ENCODE assay signal across 39 cellular contexts in genomic region chr16:72679856-72680255, GRCh38.
"Had no signal": no experiment of that assay in that cellular context is flagged by ENCODE, and none has a peak within 500 bp of the region (broad histone marks: within the 10 kb centered on the region; RNA-seq: fewer than 3 reads in every experiment).

No MANE protein-coding gene starts in this region.

- H3K27me3 Mint-ChIP-seq: activated naive CD4-positive, alpha-beta T cell treated with anti-CD3 and anti-CD28 coated beads, Interleukin-2, amount 10 ng/mL, durations not matched to agents 7 days and 5 days; activated naive CD4-positive, alpha-beta T cell treated with anti-CD3 and anti-CD28 coated beads, Interleukin-2, amount 50 U/mL, for 24 hours; activated naive CD8-positive, alpha-beta T cell; activated naive CD8-positive, alpha-beta T cell treated with anti-CD3 and anti-CD28 coated beads for 36 hours; activated naive CD8-positive, alpha-beta T cell treated with anti-CD3 and anti-CD28 coated beads, Interleukin-2, amount 10 ng/mL, durations not matched to agents 7 days and 5 days; activated naive CD8-positive, alpha-beta T cell treated with anti-CD3 and anti-CD28 coated beads, Interleukin-2, amount 50 U/mL, for 24 hours; activated T-cell treated with anti-CD3 and anti-CD28 coated beads, Interleukin-2, amount 50 U/mL, for 24 hours; activated T-helper 17 cell treated with anti-CD3 and anti-CD28 coated beads, Interleukin-2, amount 50 U/mL, for 72 hours; brain; central memory CD8-positive, alpha-beta T cell had no signal

- H3K27me3 ChIP-seq: adrenal gland, ascending aorta, body of pancreas, brain microvascular endothelial cell, breast epithelium, cardiac muscle cell had no signal

- H3K4me1 Mint-ChIP-seq: activated naive CD4-positive, alpha-beta T cell treated with anti-CD3 and anti-CD28 coated beads, Interleukin-2, amount 10 ng/mL, durations not matched to agents 7 days and 5 days; activated naive CD4-positive, alpha-beta T cell treated with anti-CD3 and anti-CD28 coated beads, Interleukin-2, amount 50 U/mL, for 24 hours; activated naive CD8-positive, alpha-beta T cell treated with anti-CD3 and anti-CD28 coated beads for 36 hours; activated naive CD8-positive, alpha-beta T cell treated with anti-CD3 and anti-CD28 coated beads, Interleukin-2, amount 10 ng/mL, durations not matched to agents 7 days and 5 days; activated naive CD8-positive, alpha-beta T cell treated with anti-CD3 and anti-CD28 coated beads, Interleukin-2, amount 50 U/mL, for 24 hours; activated T-helper 17 cell treated with anti-CD3 and anti-CD28 coated beads, Interleukin-2, amount 50 U/mL, for 72 hours; brain; central memory CD8-positive, alpha-beta T cell had no signal

- H3K4me3 ChIP-seq: adrenal gland, ascending aorta, body of pancreas, breast epithelium, cardiac muscle cell had no signal

- ATAC-seq: activated naive CD4-positive, alpha-beta T cell treated with anti-CD3 and anti-CD28 coated beads, Interleukin-2, amount 50 U/mL, for 72 hours; activated naive CD8-positive, alpha-beta T cell treated with anti-CD3 and anti-CD28 coated beads, Interleukin-2, amount 50 U/mL, for 24 hours; activated T-cell treated with anti-CD3 and anti-CD28 coated beads, Interleukin-2, amount 50 U/mL, for 4 hours; activated T-cell treated with anti-CD3 and anti-CD28 coated beads, Interleukin-2, amount 50 U/mL, for 72 hours; activated T-helper 17 cell treated with anti-CD3 and anti-CD28 coated beads, Interleukin-2, amount 50 U/mL, for 72 hours; body of pancreas had no signal

- H3K4me3 Mint-ChIP-seq: activated naive CD4-positive, alpha-beta T cell treated with anti-CD3 and anti-CD28 coated beads for 36 hours; activated naive CD4-positive, alpha-beta T cell treated with anti-CD3 and anti-CD28 coated beads, Interleukin-2, amount 10 ng/mL, durations not matched to agents 7 days and 5 days; activated naive CD4-positive, alpha-beta T cell treated with anti-CD3 and anti-CD28 coated beads, Interleukin-2, amount 50 U/mL, for 24 hours; activated naive CD8-positive, alpha-beta T cell; activated naive CD8-positive, alpha-beta T cell treated with anti-CD3 and anti-CD28 coated beads for 36 hours; activated naive CD8-positive, alpha-beta T cell treated with anti-CD3 and anti-CD28 coated beads, Interleukin-2, amount 10 ng/mL, durations not matched to agents 7 days and 5 days; activated naive CD8-positive, alpha-beta T cell treated with anti-CD3 and anti-CD28 coated beads, Interleukin-2, amount 50 U/mL, for 24 hours; activated T-cell treated with anti-CD3 and anti-CD28 coated beads, Interleukin-2, amount 50 U/mL, for 24 hours; activated T-cell treated with anti-CD3 and anti-CD28 coated beads, Interleukin-2, amount 50 U/mL, for 4 hours; activated T-cell treated with anti-CD3 and anti-CD28 coated beads, Interleukin-2, amount 50 U/mL, for 72 hours; activated T-helper 1 cell treated with anti-CD3 and anti-CD28 coated beads, Interleukin-12 subunit alpha, Interleukin-12 subunit beta, Interleukin-2, Interleukin-4 antibody, amounts not matched to agents 30 ng/mL and 10 ng/mL and 1 ng/mL, durations not matched to agents 14 hours and 24 hours and 36 hours; activated T-helper 17 cell treated with anti-CD3 and anti-CD28 coated beads, Interleukin-2, amount 50 U/mL, for 72 hours; brain; central memory CD8-positive, alpha-beta T cell had no signal

- H3K27ac ChIP-seq: adrenal gland, ascending aorta, body of pancreas, brain microvascular endothelial cell, breast epithelium, cardiac muscle cell had no signal

- H3K4me1 ChIP-seq: adrenal gland, ascending aorta, body of pancreas, breast epithelium had no signal

- H3K36me3 ChIP-seq: adrenal gland, ascending aorta, brain microvascular endothelial cell, breast epithelium, cardiac muscle cell had no signal

- H3K27ac Mint-ChIP-seq: activated naive CD4-positive, alpha-beta T cell treated with anti-CD3 and anti-CD28 coated beads for 36 hours; activated naive CD4-positive, alpha-beta T cell treated with anti-CD3 and anti-CD28 coated beads, Interleukin-2, amount 10 ng/mL, durations not matched to agents 7 days and 5 days; activated naive CD4-positive, alpha-beta T cell treated with anti-CD3 and anti-CD28 coated beads, Interleukin-2, amount 50 U/mL, for 24 hours; activated naive CD4-positive, alpha-beta T cell treated with anti-CD3 and anti-CD28 coated beads, Interleukin-2, amount 50 U/mL, for 72 hours; activated naive CD8-positive, alpha-beta T cell; activated naive CD8-positive, alpha-beta T cell treated with anti-CD3 and anti-CD28 coated beads for 36 hours; activated naive CD8-positive, alpha-beta T cell treated with anti-CD3 and anti-CD28 coated beads, Interleukin-2, amount 10 ng/mL, durations not matched to agents 7 days and 5 days; activated naive CD8-positive, alpha-beta T cell treated with anti-CD3 and anti-CD28 coated beads, Interleukin-2, amount 50 U/mL, for 24 hours; activated T-cell treated with anti-CD3 and anti-CD28 coated beads, Interleukin-2, amount 50 U/mL, for 24 hours; activated T-cell treated with anti-CD3 and anti-CD28 coated beads, Interleukin-2, amount 50 U/mL, for 72 hours; activated T-helper 1 cell treated with anti-CD3 and anti-CD28 coated beads, Interleukin-12 subunit alpha, Interleukin-12 subunit beta, Interleukin-2, Interleukin-4 antibody, amounts not matched to agents 30 ng/mL and 10 ng/mL and 1 ng/mL, durations not matched to agents 14 hours and 24 hours and 36 hours; activated T-helper 17 cell treated with anti-CD3 and anti-CD28 coated beads, Interleukin-2, amount 50 U/mL, for 72 hours; activated T-helper 2 cell treated with anti-CD3 and anti-CD28 coated beads, Interferon-gamma antibody, Interleukin-2, Interleukin-4, amounts not matched to agents 10 μg/mL and 5 μg/mL and 100 μg/mL, durations not matched to agents 14 hours and 24 hours and 36 hours; brain had no signal

- H3K9me3 Mint-ChIP-seq: activated naive CD4-positive, alpha-beta T cell treated with anti-CD3 and anti-CD28 coated beads, Interleukin-2, amount 10 ng/mL, durations not matched to agents 7 days and 5 days; activated naive CD4-positive, alpha-beta T cell treated with anti-CD3 and anti-CD28 coated beads, Interleukin-2, amount 50 U/mL, for 72 hours; activated T-cell treated with anti-CD3 and anti-CD28 coated beads, Interleukin-2, amount 50 U/mL, for 72 hours; activated T-helper 1 cell treated with anti-CD3 and anti-CD28 coated beads, Interleukin-12 subunit alpha, Interleukin-12 subunit beta, Interleukin-2, Interleukin-4 antibody, amounts not matched to agents 30 ng/mL and 10 ng/mL and 1 ng/mL, durations not matched to agents 14 hours and 24 hours and 36 hours; activated T-helper 17 cell treated with anti-CD3 and anti-CD28 coated beads, Interleukin-2, amount 50 U/mL, for 72 hours; activated T-helper 2 cell treated with anti-CD3 and anti-CD28 coated beads, Interferon-gamma antibody, Interleukin-2, Interleukin-4, amounts not matched to agents 10 μg/mL and 5 μg/mL and 100 μg/mL, durations not matched to agents 14 hours and 24 hours and 36 hours; central memory CD8-positive, alpha-beta T cell had no signal

- FAIRE-seq: astrocyte, bronchial epithelial cell had no signal

- H3K9me3 ChIP-seq: adrenal gland, ascending aorta, body of pancreas, breast epithelium had no signal

- H3K36me3 Mint-ChIP-seq: activated naive CD4-positive, alpha-beta T cell treated with anti-CD3 and anti-CD28 coated beads, Interleukin-2, amount 10 ng/mL, durations not matched to agents 7 days and 5 days; activated naive CD4-positive, alpha-beta T cell treated with anti-CD3 and anti-CD28 coated beads, Interleukin-2, amount 50 U/mL, for 24 hours; activated naive CD4-positive, alpha-beta T cell treated with anti-CD3 and anti-CD28 coated beads, Interleukin-2, amount 50 U/mL, for 72 hours; activated naive CD8-positive, alpha-beta T cell; activated naive CD8-positive, alpha-beta T cell treated with anti-CD3 and anti-CD28 coated beads for 36 hours; activated naive CD8-positive, alpha-beta T cell treated with anti-CD3 and anti-CD28 coated beads, Interleukin-2, amount 10 ng/mL, durations not matched to agents 7 days and 5 days had no signal

- DNase-seq: activated effector memory CD4-positive, alpha-beta T cell treated with anti-CD3 and anti-CD28 coated beads, Interleukin-2, amount 50 U/mL, for 16 hours; activated effector memory CD4-positive, alpha-beta T cell treated with Interleukin-2 at 50 U/mL for 16 hours; activated gamma-delta T cell; activated gamma-delta T cell treated with Interleukin-2 at 50 U/mL for 16 hours; activated naive CD4-positive, alpha-beta T cell; activated naive CD4-positive, alpha-beta T cell treated with anti-CD3 and anti-CD28 coated beads for 36 hours; activated naive CD4-positive, alpha-beta T cell treated with anti-CD3 and anti-CD28 coated beads, Interleukin-2, amount 10 ng/mL, durations not matched to agents 7 days and 5 days; activated naive CD4-positive, alpha-beta T cell treated with anti-CD3 and anti-CD28 coated beads, Interleukin-2, amount 50 U/mL, for 16 hours; activated naive CD4-positive, alpha-beta T cell treated with Interleukin-2 at 50 U/mL for 16 hours; activated naive CD8-positive, alpha-beta T cell treated with anti-CD3 and anti-CD28 coated beads for 36 hours; activated naive CD8-positive, alpha-beta T cell treated with anti-CD3 and anti-CD28 coated beads, Interleukin-2, amount 10 ng/mL, durations not matched to agents 7 days and 5 days; activated naive CD8-positive, alpha-beta T cell treated with anti-CD3 and anti-CD28 coated beads, Interleukin-2, amount 50 U/mL, for 24 hours; activated T-cell treated with anti-CD3 and anti-CD28 coated beads, Interleukin-2, amount 50 U/mL, for 24 hours; activated T-cell treated with anti-CD3 and anti-CD28 coated beads, Interleukin-2, amount 50 U/mL, for 4 hours; activated T-cell treated with anti-CD3 and anti-CD28 coated beads, Interleukin-2, amount 50 U/mL, for 48 hours; activated T-cell treated with anti-CD3 and anti-CD28 coated beads, Interleukin-2, amount 50 U/mL, for 72 hours; adrenal gland; amniotic stem cell; amygdala; anterior cingulate cortex; aorta; body of pancreas; brain microvascular endothelial cell; caudate nucleus; central memory CD4-positive, alpha-beta T cell; cerebellar nuclear complex had no signal
